Comparison of ENCODE assay signal across 1 cellular context in the genomic region with DNA sequence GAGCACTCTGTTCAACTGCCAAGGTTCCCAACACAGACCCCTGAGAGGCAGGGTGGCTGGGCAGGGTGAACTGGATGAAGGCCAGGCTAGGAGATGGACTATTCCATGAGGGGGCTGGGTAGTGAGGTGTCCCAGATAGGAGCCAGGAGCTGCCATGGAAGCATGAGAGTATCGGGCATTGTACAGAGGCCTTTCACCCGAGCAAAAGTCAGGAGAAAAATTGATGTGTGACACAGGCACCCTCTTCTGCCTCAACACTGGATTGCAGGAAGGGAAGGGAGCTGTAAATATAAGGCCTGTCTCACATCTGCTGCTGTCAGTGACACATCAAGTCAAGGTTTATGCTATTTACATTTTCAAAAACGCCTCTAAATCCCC.
TF ChIP-seq lines count a peak whose summit lies in the region.

No MANE protein-coding gene starts in this region.

TF ChIP-seq in GM12878, 131 proteins besides CTCF, POLR2A, EP300 and RAD21 (continued from another document):
- TF ChIP-seq ZBTB11 (CRISPR knock-in tag; IDR thresholded peaks at IDR 0.05) (no peak), ETV6 (conservative IDR thresholded peaks at IDR 0.05 in 1 of 2, IDR thresholded peaks at IDR 0.05 in 1 of 2; ENCODE audit: borderline replicate concordance in 1 of 2, low read depth in 1 of 2) (no peak)
